ENCODE assay signal across 12 cellular contexts in the genomic region with DNA sequence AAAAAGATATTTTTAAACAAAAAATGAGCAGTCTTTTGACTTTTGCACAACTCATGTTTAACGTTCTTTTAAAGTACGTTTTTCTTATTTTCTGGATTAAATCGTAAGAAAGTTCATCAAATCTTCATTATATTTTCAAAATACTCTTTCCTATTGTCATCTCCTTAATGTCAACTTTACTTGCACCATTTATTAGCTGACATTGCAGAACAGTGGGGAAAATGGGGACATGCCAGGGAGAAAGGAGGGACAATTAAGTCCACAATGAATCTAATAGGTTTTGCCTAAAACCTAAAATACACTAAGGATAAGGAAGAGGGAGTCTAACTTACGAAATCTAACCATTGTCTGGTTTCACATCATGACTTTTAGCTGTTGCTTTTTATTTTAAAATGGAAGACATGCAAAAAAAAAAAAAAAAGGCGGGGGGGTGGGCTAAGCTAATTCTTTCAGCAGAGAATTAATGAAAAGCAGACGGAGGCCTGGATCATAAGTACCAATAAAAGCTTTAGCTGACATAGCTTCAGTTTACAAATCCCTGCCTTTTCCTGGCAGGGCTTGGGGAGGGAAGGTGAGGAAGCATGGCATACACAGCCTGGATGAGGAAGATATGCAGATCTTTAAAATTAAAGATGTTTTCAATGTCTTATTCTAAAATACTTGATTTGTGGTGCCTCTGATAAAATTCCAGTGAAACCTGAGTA. TPM values are rescaled to one million over a fixed set of nuclear protein-coding genes. Genes with fewer than 3 reads are reported as not detected.
"Had no signal": no experiment of that assay in that cellular context is flagged by ENCODE, and none has a peak within 500 bp of the region (broad histone marks: within the 10 kb centered on the region; RNA-seq: fewer than 3 reads in every experiment).

No MANE protein-coding gene starts in this region.

- FAIRE-seq: astrocyte, endothelial cell of umbilical vein, pancreas had no signal

- ATAC-seq: activated CD4-positive, alpha-beta T cell treated with anti-CD3 and anti-CD28 coated beads for 36 hours; activated CD8-positive, alpha-beta T cell treated with anti-CD3 and anti-CD28 coated beads, Interleukin-2, amount 10 ng/mL, durations not matched to agents 7 days and 5 days; gastroesophageal sphincter had no signal

- DNase-seq: activated CD4-positive, alpha-beta T cell treated with anti-CD3 and anti-CD28 coated beads for 36 hours; activated CD8-positive, alpha-beta memory T cell treated with anti-CD3 and anti-CD28 coated beads, Interleukin-2, amount 50 U/mL, for 48 hours; activated CD8-positive, alpha-beta T cell treated with anti-CD3 and anti-CD28 coated beads, Interleukin-2, amount 10 ng/mL, durations not matched to agents 7 days and 5 days; pancreas; retina; stimulated activated CD4-positive, alpha-beta T cell treated with anti-CD3 and anti-CD28 coated beads, Interleukin-4, amount 100 ng/mL, for 4 hours; stimulated activated naive CD8-positive, alpha-beta T cell treated with anti-CD3 and anti-CD28 coated beads, Interleukin-15, amount 100 ng/mL, for 72 hours; WERI-Rb-1 had no signal

- H3K9me3 ChIP-seq: gastroesophageal sphincter, pancreas had no signal

- H3K4me3 ChIP-seq: gastroesophageal sphincter, pancreas had no signal

- H3K36me3 ChIP-seq: gastroesophageal sphincter, pancreas, WERI-Rb-1 had no signal

- H3K27ac ChIP-seq: gastroesophageal sphincter, pancreas, WERI-Rb-1 had no signal

- H3K4me1 ChIP-seq: gastroesophageal sphincter, pancreas had no signal

- H3K27me3 ChIP-seq: gastroesophageal sphincter, pancreas had no signal

RNA-seq across cellular contexts. Expression of a gene that starts 57.1 kb away (rescaled TPM):
- polyA plus RNA-seq: fibroblast of lung had no signal
